In the genomic region with DNA sequence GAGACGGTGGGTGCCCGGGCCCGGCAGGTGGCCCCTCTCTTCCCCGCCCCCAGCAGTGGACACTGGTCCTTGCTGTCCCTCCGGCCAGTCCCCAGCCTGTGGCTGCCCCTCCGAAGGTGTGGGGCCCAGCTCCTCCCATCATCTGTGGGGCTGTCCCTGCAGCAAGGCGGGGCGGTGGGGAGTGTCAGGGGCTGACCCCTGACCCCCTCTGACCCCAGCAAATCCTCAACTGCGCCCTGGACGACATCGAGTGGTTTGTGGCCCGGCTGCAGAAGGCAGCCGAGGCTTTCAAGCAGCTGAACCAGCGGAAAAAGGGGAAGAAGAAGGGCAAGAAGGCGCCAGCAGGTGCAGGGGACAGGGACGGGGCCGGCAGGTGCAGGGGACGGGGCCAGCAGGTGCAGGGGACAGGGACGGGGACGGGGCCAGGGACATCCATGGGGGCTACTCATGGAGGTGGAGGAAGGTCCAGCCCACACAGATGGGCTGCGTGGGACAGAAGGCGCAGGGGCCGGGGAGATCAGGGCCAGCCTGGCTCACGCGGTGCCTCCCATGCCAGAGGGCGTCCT, we compare ENCODE assay signal across 7 cellular contexts. TPM values are rescaled to one million over a fixed set of nuclear protein-coding genes. Genes with fewer than 3 reads are reported as not detected.
A peak's percentile ranks its signal among the peaks of the same experiment; 100 is the strongest.
DNase-seq lines count a peak whose midpoint lies in the region; ATAC-seq and TF ChIP-seq lines count a peak whose summit lies in the region.
"Had no signal": no experiment of that assay in that cellular context is flagged by ENCODE, and none has a peak within 500 bp of the region (broad histone marks: within the 10 kb centered on the region; RNA-seq: fewer than 3 reads in every experiment).

No MANE protein-coding gene starts in this region.

- H3K9me3 Mint-ChIP-seq in naive thymus-derived CD8-positive, alpha-beta T cell = peaks cover 0 to 2% (median 0%) of the 10 kb centered on the region in 9 donors

- no peaks in the 10 kb centered on the region for H3K27me3 ChIP-seq in PC-3 (ENCODE audit: low read length)

- no peak for TF ChIP-seq CTCF in GM13976 (IDR thresholded peaks at IDR 0.05; ENCODE audit: borderline replicate concordance, control extremely low read depth, extremely low read depth, insufficient read depth, missing control alignments)
- no peak for TF ChIP-seq CTCF in PC-3 (conservative IDR thresholded peaks at IDR 0.05; ENCODE audit: low read depth, low read length)

- peaks cover 4 to 9% (median 7%) of the 10 kb centered on the region in 5 donors for H3K27me3 Mint-ChIP-seq in naive thymus-derived CD8-positive, alpha-beta T cell

- H2AFZ ChIP-seq in PC-3 (ENCODE audit: low read length) = no peak overlapping the region

- H3K27ac Mint-ChIP-seq in naive thymus-derived CD8-positive, alpha-beta T cell = peak overlapping the region in 2 of 10 donors; percentile 40 to 70

- intact Hi-C loops in PC-3 (cut with micrococcal nuclease) = no loop called here

- H3K4me3 Mint-ChIP-seq in naive thymus-derived CD8-positive, alpha-beta T cell = peak overlapping the region in 8 of 10 donors; percentile 33 to 79 (median 62)

- H3K36me3 ChIP-seq in PC-3 (ENCODE audit: low read depth, low read length) = peaks cover 9% of the 10 kb centered on the region; the same call in 1 of the 2 replicates

- H3K9me3 ChIP-seq in PC-3 (ENCODE audit: low read length) = no peaks in the 10 kb centered on the region

- BruUV-seq in PC-3 (replicated peaks; lab: Mats Ljungman, UMichigan) = TSS peak; percentile 35

- peaks cover 0 to 2% (median 1%) of the 10 kb centered on the region in 3 donors for H3K36me3 Mint-ChIP-seq in naive thymus-derived CD8-positive, alpha-beta T cell

- no peaks in the 10 kb centered on the region for H4K20me1 ChIP-seq in PC-3 (ENCODE audit: low read length)

- H3K9me2 ChIP-seq in PC-3 (replicated peaks; ENCODE audit: low read length) = no peaks in the 10 kb centered on the region

- H3K4me3 ChIP-seq in PC-3 (ENCODE audit: low read length) = no peak overlapping the region

- POLR2A ChIA-PET in PC-3 (lab: Charles Lee; ENCODE audit: unreplicated experiment) = no interaction called here
- POLR2A ChIA-PET in naive thymus-derived CD8-positive, alpha-beta T cell (lab: Charles Lee) = interaction anchor here (0.5 to 10.3 kb wide), 10 partner anchors 21 to 250 kb away, joined by 3 to 109 read pairs (median 5); a partner anchor contains a TSS

- no peak for ATAC-seq in PC-3
- ATAC-seq in naive thymus-derived CD8-positive, alpha-beta T cell = peak; percentile 5 to 16

- DNase-seq in GM13976 (ENCODE audit: low spot score) (peak; percentile 43), PC-3 (no peak), putamen (ENCODE audit: low spot score) (no peak), NCI-H226 (no peak), NCI-H2107 treated with DMSO at 0.1 percent for 48 hours (lab: John Stamatoyannopoulos, UW; ENCODE audit: unreplicated experiment) (no peak)
- DNase-seq in naive thymus-derived CD8-positive, alpha-beta T cell = no peak
- DNase-seq: NCI-H524 treated with DMSO at 0.1 percent for 48 hours had no signal

- peaks cover 6 to 22% (median 16%) of the 10 kb centered on the region in 4 donors for H3K4me1 Mint-ChIP-seq in naive thymus-derived CD8-positive, alpha-beta T cell

- in situ Hi-C loops in GM13976 (cut with MboI; ENCODE audit: low sequenced_read_pairs, unreplicated experiment) = loop anchor here (10.0 kb wide), 1 partner anchor 167 kb away; no protein-coding TSS in a partner anchor

- no peak overlapping the region for H3K27ac ChIP-seq in PC-3 (ENCODE audit: low read length)

- H3F3A ChIP-seq in PC-3 (ENCODE audit: low read length, unreplicated experiment) = no peaks in the 10 kb centered on the region

- CTCF ChIA-PET in PC-3 (lab: Charles Lee) = interaction anchor here (0.5 kb wide), 1 partner anchor 24 kb away, joined by 6 read pairs; no protein-coding TSS in a partner anchor

- peaks cover 8% of the 10 kb centered on the region for H3K79me2 ChIP-seq in PC-3 (ENCODE audit: low read length)

- no peaks in the 10 kb centered on the region for H3K4me1 ChIP-seq in PC-3 (ENCODE audit: insufficient read depth, low read length)

- H3K9ac ChIP-seq in PC-3 (ENCODE audit: low read length) = no peak overlapping the region

- no peak overlapping the region for H3K4me2 ChIP-seq in PC-3 (ENCODE audit: low read length)

RNA-seq across cellular contexts. Expression of a gene that starts 15.4 kb away (rescaled TPM):
- 127 and 200 TPM in 2 replicates for total RNA-seq in PC-3 (2014; rRNA removed)
- 1 to 10 TPM; 8.2 to 9.7 TPM for total RNA-seq in naive thymus-derived CD8-positive, alpha-beta T cell
- polyA plus RNA-seq in naive thymus-derived CD8-positive, alpha-beta T cell = 10 to 100 TPM in 2 of 3 donors, 1 to 10 TPM in 1; 9.6 to 20.4 (median 14.8) TPM

RNA-seq across cellular contexts. Expression of a gene that starts 25.8 kb away (rescaled TPM):
- total RNA-seq in PC-3 (2014; rRNA removed) = 10.8 and 16.2 TPM in 2 replicates
- 10 to 100 TPM; 46.0 to 49.2 TPM for total RNA-seq in naive thymus-derived CD8-positive, alpha-beta T cell
- 10 to 100 TPM; 22.2 to 44.6 (median 32.4) TPM for polyA plus RNA-seq in naive thymus-derived CD8-positive, alpha-beta T cell

RNA-seq across cellular contexts. Expression of a gene that starts 25.8 kb away (rescaled TPM):
- 287 and 326 TPM in 2 replicates for total RNA-seq in PC-3 (2014; rRNA removed)
- total RNA-seq in naive thymus-derived CD8-positive, alpha-beta T cell = 100 to 1,000 TPM; 120 to 124 TPM
- polyA plus RNA-seq in naive thymus-derived CD8-positive, alpha-beta T cell = 100 to 1,000 TPM; 160 to 173 (median 166) TPM

RNA-seq across cellular contexts. Expression of a gene that starts 26.4 kb away (rescaled TPM):
- total RNA-seq in PC-3 (2014; rRNA removed) = 31.9 and 42.8 TPM in 2 replicates
- 10 to 100 TPM; 46.5 to 51.0 TPM for total RNA-seq in naive thymus-derived CD8-positive, alpha-beta T cell
- polyA plus RNA-seq in naive thymus-derived CD8-positive, alpha-beta T cell = 10 to 100 TPM; 27.0 to 58.2 (median 27.9) TPM

RNA-seq across cellular contexts. Expression of a gene that starts 55.9 kb away (rescaled TPM):
- 38.9 and 39.7 TPM in 2 replicates for total RNA-seq in PC-3 (2014; rRNA removed)
- 10 to 100 TPM; 57.0 to 65.6 TPM for total RNA-seq in naive thymus-derived CD8-positive, alpha-beta T cell
- polyA plus RNA-seq in naive thymus-derived CD8-positive, alpha-beta T cell = 10 to 100 TPM in 2 of 3 donors, 1 to 10 TPM in 1; 7.2 to 20.7 (median 12.8) TPM

Comparison
In these comparisons a context has a peak if more than half of its experiments do, and no peak if none do; other contexts are left out.
1. RNA of a gene that starts 15.4 kb away (total RNA-seq): 127 to 200 TPM in PC-3; 8.2 to 9.7 TPM in naive thymus-derived CD8-positive, alpha-beta T cell; every median in the first group is over 10 times any median in the second.